25 cellular contexts compared by ENCODE assay signal in genomic region chr2:118177932-118178331, GRCh38.
DNase-seq lines count a peak whose midpoint lies in the region; ATAC-seq and TF ChIP-seq lines count a peak whose summit lies in the region.
"Had no signal": no experiment of that assay in that cellular context is flagged by ENCODE, and none has a peak within 500 bp of the region (broad histone marks: within the 10 kb centered on the region; RNA-seq: fewer than 3 reads in every experiment).

No MANE protein-coding gene starts in this region.

- H3K27me3 ChIP-seq in PC-9 (ENCODE audit: insufficient read depth, low read depth) (no peaks in the 10 kb centered on the region), esophagus muscularis mucosa (peaks cover 0 to 17% (median 0%) of the 10 kb centered on the region in 4 donors), upper lobe of right lung (no peaks in the 10 kb centered on the region), left ventricle myocardium inferior (ENCODE audit: low read depth) (peaks cover 30% of the 10 kb centered on the region)
- H3K27me3 ChIP-seq: colonic mucosa, gastrocnemius medialis, Peyer's patch, right lobe of liver had no signal

- WGBS in esophagus muscularis mucosa, result 66% methylated on average over 3 of the region's 3 CpGs

- intact Hi-C loops in PC-9 (cut with micrococcal nuclease; ENCODE audit: unreplicated experiment), result no loop called here
- intact Hi-C loops in esophagus muscularis mucosa (cut with DNase I), result no loop called here
- intact Hi-C loops in upper lobe of right lung (cut with DNase I), result no loop called here
- intact Hi-C loops in left ventricle myocardium inferior (cut with micrococcal nuclease), result no loop called here

- POLR2A ChIA-PET in PC-9 (lab: Charles Lee; ENCODE audit: unreplicated experiment), result interaction anchor here (0.9 kb wide), 1 partner anchor 66 kb away, joined by 13 read pairs; no protein-coding TSS in a partner anchor

- H2AFZ ChIP-seq in PC-9, result peak overlapping the region; percentile 23; the same call in 1 of the 2 replicates

- TF ChIP-seq EP300 in esophagus muscularis mucosa (IDR thresholded peaks at IDR 0.05), result no peak

- no peaks in the 10 kb centered on the region for H3F3A ChIP-seq in PC-9 (ENCODE audit: insufficient read depth, low read depth)

- no peaks in the 10 kb centered on the region for H3K36me3 ChIP-seq in PC-9 (ENCODE audit: low read depth)
- H3K36me3 ChIP-seq in esophagus muscularis mucosa, result no peaks in the 10 kb centered on the region
- no peaks in the 10 kb centered on the region for H3K36me3 ChIP-seq in upper lobe of right lung
- H3K36me3 ChIP-seq in left ventricle myocardium inferior, result no peaks in the 10 kb centered on the region
- H3K36me3 ChIP-seq: colonic mucosa, esophagus squamous epithelium, gastrocnemius medialis, Peyer's patch, right lobe of liver had no signal

- peaks cover 23% of the 10 kb centered on the region for H3K4me1 ChIP-seq in PC-9 (replicated peaks; ENCODE audit: insufficient read depth)
- H3K4me1 ChIP-seq in esophagus muscularis mucosa, result no peaks in the 10 kb centered on the region
- H3K4me1 ChIP-seq in upper lobe of right lung, result no peaks in the 10 kb centered on the region
- no peaks in the 10 kb centered on the region for H3K4me1 ChIP-seq in left ventricle myocardium inferior
- H3K4me1 ChIP-seq: colonic mucosa, esophagus squamous epithelium, gastrocnemius medialis, Peyer's patch had no signal

- ATAC-seq in upper lobe of right lung, result peak; percentile 47
- no peak for ATAC-seq in GM18517 (IDR thresholded peaks at IDR 0.05; ENCODE audit: unreplicated experiment)
- ATAC-seq: gastrocnemius medialis had no signal

- H3K4me2 ChIP-seq in PC-9, result peak overlapping the region; percentile 35

- TF ChIP-seq CTCF in PC-9 (conservative IDR thresholded peaks at IDR 0.05), result no peak
- no peak for TF ChIP-seq CTCF in esophagus muscularis mucosa (IDR thresholded peaks at IDR 0.05)
- TF ChIP-seq CTCF in upper lobe of right lung (IDR thresholded peaks at IDR 0.05), result no peak
- TF ChIP-seq CTCF in left ventricle myocardium inferior (IDR thresholded peaks at IDR 0.05; ENCODE audit: borderline replicate concordance), result no peak

- BruUV-seq in PC-9 (replicated peaks; lab: Mats Ljungman, UMichigan), result no TSS peak

- CTCF ChIA-PET in PC-9 (lab: Charles Lee), result no interaction called here

- H3K27ac ChIP-seq in PC-9 (no peak overlapping the region), esophagus muscularis mucosa (replicated peaks in 1 of 4) (no peak overlapping the region), upper lobe of right lung (no peak overlapping the region), left ventricle myocardium inferior (replicated peaks) (no peak overlapping the region)
- H3K27ac ChIP-seq: colonic mucosa, esophagus squamous epithelium, gastrocnemius medialis, Peyer's patch had no signal

- DNase-seq in stimulated activated CD4-positive, alpha-beta T cell treated with anti-CD3 and anti-CD28 coated beads, Interleukin-1b, Interleukin-23, amount 100 ng/mL, for 48 hours, result peak; percentile 23
- no peak for DNase-seq in stimulated activated CD4-positive, alpha-beta T cell treated with anti-CD3 and anti-CD28 coated beads, Interleukin-2, amount 100 ng/mL, for 48 hours
- DNase-seq in PC-9 (peak; percentile 16 to 62), esophagus muscularis mucosa (ENCODE audit: extremely low spot score) (peak; percentile 72), upper lobe of right lung (no peak), epidermal melanocyte (ENCODE audit: insufficient read length, low spot score) (no peak), left ventricle myocardium inferior (no peak)
- DNase-seq: activated CD4-positive, CD25-positive, alpha-beta regulatory T cell; activated CD8-positive, alpha-beta memory T cell treated with anti-CD3 and anti-CD28 coated beads for 24 hours; activated naive CD4-positive, alpha-beta T cell treated with Interleukin-2 at 50 U/mL for 16 hours; CD4-positive, CD25-positive, alpha-beta regulatory T cell; colonic mucosa; esophagus squamous epithelium; gastrocnemius medialis; IMR-90; NCI-H1417; NCI-H2029 treated with DMSO at 0.1 percent for 48 hours; NCI-H226; NCI-H69; Peyer's patch; stimulated activated CD4-positive, alpha-beta T cell treated with anti-CD3 and anti-CD28 coated beads, Interleukin-12 subunit alpha, Interleukin-12 subunit beta, amount 100 ng/mL, for 4 hours; stimulated activated CD4-positive, alpha-beta T cell treated with anti-CD3 and anti-CD28 coated beads, Interleukin-4, amount 100 ng/mL, for 4 hours; stimulated activated naive CD4-positive, alpha-beta T cell had no signal

- H3K4me3 ChIP-seq in PC-9 (no peak overlapping the region), esophagus muscularis mucosa (no peak overlapping the region), upper lobe of right lung (no peak overlapping the region), left ventricle myocardium inferior (no peak overlapping the region)
- H3K4me3 ChIP-seq: colonic mucosa, esophagus squamous epithelium, gastrocnemius medialis, Peyer's patch, right lobe of liver had no signal

- H4K20me1 ChIP-seq in PC-9 (ENCODE audit: insufficient read depth), result no peaks in the 10 kb centered on the region

- H3K79me2 ChIP-seq in PC-9 (ENCODE audit: low read depth), result no peaks in the 10 kb centered on the region

- H3K9me3 ChIP-seq in PC-9 (ENCODE audit: insufficient read depth, low read depth) (no peaks in the 10 kb centered on the region), esophagus muscularis mucosa (no peaks in the 10 kb centered on the region), upper lobe of right lung (no peaks in the 10 kb centered on the region), left ventricle myocardium inferior (replicated peaks) (no peaks in the 10 kb centered on the region)
- H3K9me3 ChIP-seq: colonic mucosa, esophagus squamous epithelium, gastrocnemius medialis, Peyer's patch, right lobe of liver had no signal

- H3K9me2 ChIP-seq in PC-9 (ENCODE audit: insufficient read depth), result no peaks in the 10 kb centered on the region

- TF ChIP-seq POLR2A in esophagus muscularis mucosa (IDR thresholded peaks at IDR 0.05; ENCODE audit: low read depth), result no peak

Comparison
In these comparisons a context has a peak if more than half of its experiments do, and no peak if none do; other contexts are left out.
1. DNase-seq: peak in stimulated activated CD4-positive, alpha-beta T cell treated with anti-CD3 and anti-CD28 coated beads, Interleukin-1b, Interleukin-23, amount 100 ng/mL, for 48 hours (single experiment), PC-9 (2 of 2) and esophagus muscularis mucosa (single experiment); none in stimulated activated CD4-positive, alpha-beta T cell treated with anti-CD3 and anti-CD28 coated beads, Interleukin-2, amount 100 ng/mL, for 48 hours (0 of 2), upper lobe of right lung (single experiment), epidermal melanocyte (single experiment) and left ventricle myocardium inferior (single experiment).